ENCODE assay signal across 8 cellular contexts in genomic region chr9:132079391-132080071, GRCh38. TPM values are rescaled to one million over a fixed set of nuclear protein-coding genes. Genes with fewer than 3 reads are reported as not detected.
DNase-seq lines count a peak whose midpoint lies in the region; ATAC-seq and TF ChIP-seq lines count a peak whose summit lies in the region.

Gene MED27 (minus strand): TSS chr9:132079867. CDS start chr9:132079844, 23 bp downstream.

- H3K27me3 ChIP-seq in adrenal gland, result no peaks in the 10 kb centered on the region

- WGBS in adrenal gland, 4 donors, result 0 to 8% (median 5%) methylated on average over 25 to 41 of the region's 41 CpGs

- TF ChIP-seq POLR2A in adrenal gland (IDR thresholded peaks at IDR 0.05), result peak; percentile 27 to 42

- H3K27ac ChIP-seq in adrenal gland, result peak within 1 kb of the TSS in 3 of 5 donors; percentile 34 to 81 (median 59)

- no peaks in the 10 kb centered on the region for H3K9me3 ChIP-seq in adrenal gland (replicated peaks in 1 of 3)

- peak; percentile 89 for DNase-seq in GM10266 (ENCODE audit: extremely low spot score)
- DNase-seq in NCI-H146 treated with DMSO at 0.1 percent for 48 hours (lab: John Stamatoyannopoulos, UW; ENCODE audit: unreplicated experiment), result peak; percentile 40
- DNase-seq in T-helper 1 cell, result peak; percentile 81 to 92 (median 84)
- DNase-seq in adrenal gland, result peak; percentile 90 to 98 (median 94)
- DNase-seq in left cardiac atrium, result peak; percentile 96
- DNase-seq in posterior vena cava (ENCODE audit: low spot score), result peak; percentile 98
- peak; percentile 92 for DNase-seq in ureter (ENCODE audit: low spot score)

- peak within 1 kb of the TSS; percentile 40 to 70 (median 64) for H3K4me3 ChIP-seq in adrenal gland

- intact Hi-C loops in adrenal gland (cut with DNase I), result no loop called here
- intact Hi-C loops in left cardiac atrium (cut with DNase I), result no loop called here
- intact Hi-C loops in posterior vena cava (cut with DNase I), result loop anchor here in 1 of 2 donors (10.0 kb wide), 1 partner anchor 155 kb away; no protein-coding TSS in a partner anchor

- no peak for TF ChIP-seq CTCF in GM10266 (IDR thresholded peaks at IDR 0.05; ENCODE audit: control insufficient read depth, insufficient read depth, low read depth, missing control alignments)
- TF ChIP-seq CTCF in adrenal gland (IDR thresholded peaks at IDR 0.05), result no peak

- peaks cover 0 to 14% of the 10 kb centered on the region in 2 donors for H3K36me3 ChIP-seq in adrenal gland (replicated peaks in 1 of 2)

- peaks cover 7 to 19% of the 10 kb centered on the region in 2 donors for H3K4me1 ChIP-seq in adrenal gland (replicated peaks in 1 of 2)

- ATAC-seq in HG02759 (IDR thresholded peaks at IDR 0.05; ENCODE audit: unreplicated experiment) (peak; percentile 93), left cardiac atrium (peak; percentile 97 to 99)

RNA-seq across cellular contexts. Expression of gene MED27, which starts in this region (rescaled TPM):
- total RNA-seq in adrenal gland (10 to 100 TPM; 13.9 to 37.4 (median 15.9) TPM), left cardiac atrium (10 to 100 TPM; 15.0 to 21.2 TPM), posterior vena cava (10 to 100 TPM; 17.8 to 24.5 TPM), ureter (25.9 TPM)
- polyA plus RNA-seq in adrenal gland, result 10 to 100 TPM; 12.2 to 22.6 (median 14.6) TPM

Comparison
In these comparisons a context has a peak if more than half of its experiments do, and no peak if none do; other contexts are left out.
1. Peak in every context shown above with its lines: DNase-seq, ATAC-seq, H3K4me3 ChIP-seq and H3K27ac ChIP-seq.
2. DNase-seq: peak in every context shown above with its lines; median percentile 98 in posterior vena cava; 96 in left cardiac atrium; 94 in adrenal gland; 92 in ureter; 89 in GM10266; 84 in T-helper 1 cell; 40 in NCI-H146 treated with DMSO at 0.1 percent for 48 hours.